ENCODE assay signal across 14 cellular contexts in the genomic region with DNA sequence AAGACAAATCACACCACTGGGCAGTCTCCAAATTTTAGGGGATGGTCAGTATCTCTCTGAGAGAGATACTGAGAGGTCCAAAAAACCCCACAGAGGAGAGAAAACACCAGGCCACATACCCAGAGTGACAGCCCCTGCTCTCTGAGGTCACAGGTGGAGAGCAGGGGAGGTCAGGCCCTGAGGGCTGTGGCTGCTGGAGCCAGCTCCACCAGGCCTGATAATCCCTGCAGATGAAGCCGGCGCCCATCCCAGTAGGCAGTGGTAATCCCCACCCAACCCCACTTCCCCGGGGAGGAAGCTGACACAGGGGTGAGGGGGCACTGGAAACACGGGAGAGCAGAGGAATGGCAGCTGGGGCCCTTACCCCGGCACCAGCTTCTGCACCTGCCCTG. TPM values are rescaled to one million over a fixed set of nuclear protein-coding genes. Genes with fewer than 3 reads are reported as not detected.
A peak's percentile ranks its signal among the peaks of the same experiment; 100 is the strongest.
DNase-seq lines count a peak whose midpoint lies in the region; ATAC-seq, FAIRE-seq and TF ChIP-seq lines count a peak whose summit lies in the region.
"Had no signal": no experiment of that assay in that cellular context is flagged by ENCODE, and none has a peak within 500 bp of the region (broad histone marks: within the 10 kb centered on the region; RNA-seq: fewer than 3 reads in every experiment).

No MANE protein-coding gene starts in this region.

- H3K4me3 ChIP-seq in BLaER1 (no peak overlapping the region), GM12878 (no peak overlapping the region)
- H3K4me3 ChIP-seq: adrenal gland had no signal

- RAD21 ChIA-PET in GM12878 (lab: Charles Lee; ENCODE audit: unreplicated experiment), result interaction anchor here (1.3 to 21.0 kb wide), 5 partner anchors 15 to 136 kb away, joined by 4 to 509 read pairs (median 7); partner anchors contain the start of genes BMF and EIF2AK4

- POLR2A ChIA-PET in GM12878 (lab: Charles Lee), result interaction anchor here (1.0 to 12.9 kb wide), 5 partner anchors 11 to 36 kb away, joined by 5 to 208 read pairs (median 5); no protein-coding TSS in a partner anchor

- H3K4me1 ChIP-seq in BLaER1, result peaks cover 75% of the 10 kb centered on the region
- H3K4me1 ChIP-seq in GM12878 (ENCODE audit: control insufficient read depth, insufficient read depth, low read length), result peaks cover 30% of the 10 kb centered on the region

- H3K4me2 ChIP-seq in BLaER1 (peak overlapping the region; percentile 86), GM12878 (ENCODE audit: control insufficient read depth, insufficient read depth) (no peak overlapping the region)

- peak overlapping the region; percentile 69; the same call in 1 of the 2 replicates for H3K9ac ChIP-seq in BLaER1
- no peak overlapping the region for H3K9ac ChIP-seq in GM12878 (ENCODE audit: control insufficient read depth, insufficient read depth, low read length)

- H2AFZ ChIP-seq in GM12878 (ENCODE audit: control insufficient read depth, low read depth, low read length), result no peak overlapping the region; the same call in 1 of the 2 replicates

- in situ Hi-C loops in GM12878 (cut with MboI), result no loop called here

- H3K4me1 Mint-ChIP-seq in osteocyte (ENCODE audit: unreplicated experiment) (peaks cover 37% of the 10 kb centered on the region), CD14-positive monocyte (peaks cover 20% of the 10 kb centered on the region)

- H3K36me3 Mint-ChIP-seq in osteocyte (ENCODE audit: unreplicated experiment), result no peaks in the 10 kb centered on the region
- peaks cover 0 to 3% of the 10 kb centered on the region in 2 donors for H3K36me3 Mint-ChIP-seq in CD14-positive monocyte
- H3K36me3 Mint-ChIP-seq: CD8-positive, alpha-beta memory T cell had no signal

- H3K4me3 Mint-ChIP-seq in osteocyte (ENCODE audit: unreplicated experiment) (no peak overlapping the region), CD14-positive monocyte (no peak overlapping the region)
- H3K4me3 Mint-ChIP-seq: CD8-positive, alpha-beta memory T cell had no signal

- H3K27me3 ChIP-seq in BLaER1 (no peaks in the 10 kb centered on the region), GM12878 (replicated peaks in 1 of 2; ENCODE audit: control insufficient read depth in 2 of 2, insufficient read depth in 2 of 2, low read length in 1 of 2) (no peaks in the 10 kb centered on the region)
- H3K27me3 ChIP-seq: adrenal gland, foreskin keratinocyte had no signal

- BruUV-seq in GM12878 (replicated peaks; lab: Mats Ljungman, UMichigan), result no TSS peak

- H3K27ac Mint-ChIP-seq in osteocyte (ENCODE audit: unreplicated experiment) (peak overlapping the region; percentile 65), CD14-positive monocyte (no peak overlapping the region)
- H3K27ac Mint-ChIP-seq: CD8-positive, alpha-beta memory T cell had no signal

- intact Hi-C loops in GM12878 (cut with micrococcal nuclease; ENCODE audit: unreplicated experiment) (no loop called here), CD14-positive monocyte (cut with micrococcal nuclease) (no loop called here)

- ATAC-seq in HG03108 (IDR thresholded peaks at IDR 0.05; ENCODE audit: unreplicated experiment) (peak; percentile 7), GM12878 (peak; percentile 40), GM19452 (IDR thresholded peaks at IDR 0.05; ENCODE audit: unreplicated experiment) (no peak)
- ATAC-seq: foreskin keratinocyte had no signal

- TF ChIP-seq POLR2A in GM12878 (IDR thresholded peaks at IDR 0.05; ENCODE audit: low read depth, low read length), result no peak

- H4K20me1 ChIP-seq in BLaER1 (no peaks in the 10 kb centered on the region), GM12878 (ENCODE audit: control insufficient read depth, insufficient read depth) (no peaks in the 10 kb centered on the region)

- DNase-seq in GM12878 (ENCODE audit: low read depth, low spot score) (no peak), osteocyte (ENCODE audit: extremely low spot score, unreplicated experiment) (no peak), C1 segment of cervical spinal cord (lab: John Stamatoyannopoulos, UW) (no peak), CD14-positive monocyte (ENCODE audit: low spot score) (no peak)
- no peak for DNase-seq in activated T-cell treated with anti-CD3 and anti-CD28 coated beads, Interleukin-2, amount 50 U/mL, for 1 hour
- DNase-seq: CD8-positive, alpha-beta memory T cell; foreskin keratinocyte; NCI-H1436 treated with DMSO at 0.1 percent for 48 hours; NCI-H510A treated with DMSO at 0.1 percent for 48 hours; SHP77 treated with DMSO at 0.1 percent for 48 hours had no signal

- TF ChIP-seq CTCF in GM12878 (IDR thresholded peaks at IDR 0.05 in 2 of 3, conservative IDR thresholded peaks at IDR 0.05 in 1 of 3; ENCODE audit: control insufficient read depth in 2 of 3, extremely low read depth in 1 of 3, insufficient read depth in 1 of 3, low read depth in 3 of 3, low read length in 3 of 3) (no peak), osteocyte (IDR thresholded peaks at IDR 0.05) (no peak), CD14-positive monocyte (IDR thresholded peaks at IDR 0.05) (no peak)

- 72% methylated on average over 5 of the region's 5 CpGs for WGBS in GM12878 (ENCODE audit: insufficient coverage, insufficient replicate concordance, low lambda C conversion rate, missing lambda C conversion rate)

- H3K9me3 ChIP-seq in BLaER1 (no peaks in the 10 kb centered on the region), GM12878 (replicated peaks; ENCODE audit: control insufficient read depth, insufficient read depth, low read length) (no peaks in the 10 kb centered on the region; the same call in 2 of the 3 replicates)
- H3K9me3 ChIP-seq: adrenal gland had no signal

- H3K27me3 Mint-ChIP-seq in osteocyte (ENCODE audit: unreplicated experiment) (no peaks in the 10 kb centered on the region), CD14-positive monocyte (ENCODE audit: low read depth in 3 of 3) (peaks cover 5 to 12% (median 8%) of the 10 kb centered on the region in 3 donors)
- H3K27me3 Mint-ChIP-seq: CD8-positive, alpha-beta memory T cell had no signal

- no peaks in the 10 kb centered on the region for H3K36me3 ChIP-seq in BLaER1
- H3K36me3 ChIP-seq in GM12878 (ENCODE audit: control insufficient read depth in 2 of 2, insufficient read depth in 2 of 2, low read length in 1 of 2), result no peaks in the 10 kb centered on the region
- H3K36me3 ChIP-seq: adrenal gland had no signal

- CTCF ChIA-PET in GM12878 (lab: Yijun Ruan, JAX), result interaction anchor here (0.6 to 23.9 kb wide), 5 partner anchors 17 to 417 kb away, joined by 3 to 578 read pairs (median 7); partner anchors contain the start of gene BMF

- H3K27ac ChIP-seq in BLaER1 (peak overlapping the region; percentile 82), GM12878 (ENCODE audit: control insufficient read depth, insufficient read depth) (no peak overlapping the region)
- H3K27ac ChIP-seq: foreskin keratinocyte had no signal

- SMC1A ChIA-PET in GM12878 (lab: Charles Lee; ENCODE audit: uncharacterized antibody, unreplicated experiment), result interaction anchor here (1.0 to 43.9 kb wide), 7 partner anchors 9 to 99 kb away, joined by 3 to 981 read pairs (median 6); partner anchors contain the start of gene BMF

- no peak for TF ChIP-seq EP300 in GM12878 (IDR thresholded peaks at IDR 0.05; ENCODE audit: borderline replicate concordance in 1 of 2, control insufficient read depth in 1 of 2, low read depth in 2 of 2, low read length in 2 of 2)

- no peaks in the 10 kb centered on the region for H3K9me3 Mint-ChIP-seq in osteocyte (ENCODE audit: unreplicated experiment)
- peaks cover 0 to 6% (median 3%) of the 10 kb centered on the region in 7 donors for H3K9me3 Mint-ChIP-seq in CD14-positive monocyte
- H3K9me3 Mint-ChIP-seq: CD8-positive, alpha-beta memory T cell had no signal

- no peak for FAIRE-seq in GM12878 (lab: Jason Lieb, UNC)

- TF ChIP-seq RAD21 in GM12878 (IDR thresholded peaks at IDR 0.05; ENCODE audit: insufficient read depth, low read depth, low read length), result no peak

- H3K79me2 ChIP-seq in GM12878 (ENCODE audit: control insufficient read depth, insufficient read depth, low read length), result no peaks in the 10 kb centered on the region

RNA-seq across cellular contexts. Expression of gene SRP14, which starts 31.2 kb away (rescaled TPM):
- total RNA-seq in GM12878 (2013; cell fraction: nucleolus; rRNA removed), result 27.7 and 29.4 TPM in 2 replicates
- total RNA-seq in GM12878 (2014; rRNA removed), result 273 and 320 TPM in 2 replicates
- 181 and 189 TPM in 2 replicates for total RNA-seq in GM12878 (2014; rRNA removed; fragmentation: Illumina TruSeq; extraction: Trizol)
- 141 TPM in 2 replicates for total RNA-seq in GM12878 (2021)
- 301 TPM for polyA plus RNA-seq in GM12878 (2011; ENCODE audit: low read depth)
- polyA plus RNA-seq in GM12878 (2011; rRNA removed), result 431 and 589 TPM in 2 replicates
- 161 and 219 TPM in 2 replicates for polyA plus RNA-seq in GM12878 (2011; cell fraction: cytosol; rRNA removed)
- polyA plus RNA-seq in GM12878 (2011; cell fraction: nucleus; rRNA removed), result 122 and 149 TPM in 2 replicates
- 239 and 266 TPM in 2 replicates for polyA plus RNA-seq in GM12878 (2012)
- 364 and 455 TPM in 2 replicates for polyA plus RNA-seq in GM12878 (2014; fragmentation: Illumina TruSeq; extraction: Trizol)
- 1,000 to 10,000 TPM; 1,041 to 1,182 TPM for polyA plus RNA-seq in GM12878 (2014; fragmentation: Nextera tagmentation; extraction: Ambion mirVana)
- 546 and 554 TPM in 2 replicates for polyA plus RNA-seq in GM12878 (2014; rRNA removed)
- 100 to 1,000 TPM; 806 to 826 TPM for polyA plus RNA-seq in GM12878 (2016; fragmentation: Nextera tagmentation; extraction: Ambion mirVana)
- 69.2 and 71.6 TPM in 2 replicates for polyA minus RNA-seq in GM12878 (2011; rRNA and poly(A)+ RNA removed)
- polyA minus RNA-seq in GM12878 (2011; cell fraction: cytosol; rRNA and poly(A)+ RNA removed), result 31.9 and 39.9 TPM in 2 replicates
- 33.1 and 43.4 TPM in 2 replicates for polyA minus RNA-seq in GM12878 (2011; cell fraction: nucleus; rRNA and poly(A)+ RNA removed)
- 181 and 196 TPM in 2 replicates for total RNA-seq in osteocyte
- polyA plus RNA-seq in CD14-positive monocyte, result 100 to 1,000 TPM; 525 to 548 TPM

RNA-seq across cellular contexts. Expression of gene BMF, which starts 38.5 kb away (rescaled TPM):
- 43.4 and 50.5 TPM in 2 replicates for total RNA-seq in GM12878 (2013; cell fraction: nucleolus; rRNA removed)
- 17.3 and 19.2 TPM in 2 replicates for total RNA-seq in GM12878 (2014; rRNA removed)
- total RNA-seq in GM12878 (2014; rRNA removed; fragmentation: Illumina TruSeq; extraction: Trizol), result 16.4 and 20.1 TPM in 2 replicates
- 34.9 and 35.7 TPM in 2 replicates for total RNA-seq in GM12878 (2021)
- 20.0 TPM for polyA plus RNA-seq in GM12878 (2011; ENCODE audit: low read depth)
- 14.7 and 22.1 TPM in 2 replicates for polyA plus RNA-seq in GM12878 (2011; rRNA removed)
- polyA plus RNA-seq in GM12878 (2011; cell fraction: cytosol; rRNA removed), result 27.1 and 27.9 TPM in 2 replicates
- 24.6 and 24.9 TPM in 2 replicates for polyA plus RNA-seq in GM12878 (2011; cell fraction: nucleus; rRNA removed)
- polyA plus RNA-seq in GM12878 (2012), result 26.9 and 30.0 TPM in 2 replicates
- 17.4 and 23.8 TPM in 2 replicates for polyA plus RNA-seq in GM12878 (2014; fragmentation: Illumina TruSeq; extraction: Trizol)
- polyA plus RNA-seq in GM12878 (2014; fragmentation: Nextera tagmentation; extraction: Ambion mirVana), result 1 to 10 TPM in 1 of 2 experiments, under 1 TPM in 1; 0.82 to 1.3 TPM
- 26.8 and 27.5 TPM in 2 replicates for polyA plus RNA-seq in GM12878 (2014; rRNA removed)
- 1 to 10 TPM; 4.0 to 4.2 TPM for polyA plus RNA-seq in GM12878 (2016; fragmentation: Nextera tagmentation; extraction: Ambion mirVana)
- polyA minus RNA-seq in GM12878 (2011; rRNA and poly(A)+ RNA removed), result 21.4 and 35.2 TPM in 2 replicates
- 8.8 and 9.4 TPM in 2 replicates for polyA minus RNA-seq in GM12878 (2011; cell fraction: cytosol; rRNA and poly(A)+ RNA removed)
- polyA minus RNA-seq in GM12878 (2011; cell fraction: nucleus; rRNA and poly(A)+ RNA removed), result 9.3 and 14.4 TPM in 2 replicates
- 39.3 and 46.6 TPM in 2 replicates for total RNA-seq in osteocyte
- polyA plus RNA-seq in CD14-positive monocyte, result 1 to 10 TPM; 5.6 to 6.5 TPM
